In the genomic region with DNA sequence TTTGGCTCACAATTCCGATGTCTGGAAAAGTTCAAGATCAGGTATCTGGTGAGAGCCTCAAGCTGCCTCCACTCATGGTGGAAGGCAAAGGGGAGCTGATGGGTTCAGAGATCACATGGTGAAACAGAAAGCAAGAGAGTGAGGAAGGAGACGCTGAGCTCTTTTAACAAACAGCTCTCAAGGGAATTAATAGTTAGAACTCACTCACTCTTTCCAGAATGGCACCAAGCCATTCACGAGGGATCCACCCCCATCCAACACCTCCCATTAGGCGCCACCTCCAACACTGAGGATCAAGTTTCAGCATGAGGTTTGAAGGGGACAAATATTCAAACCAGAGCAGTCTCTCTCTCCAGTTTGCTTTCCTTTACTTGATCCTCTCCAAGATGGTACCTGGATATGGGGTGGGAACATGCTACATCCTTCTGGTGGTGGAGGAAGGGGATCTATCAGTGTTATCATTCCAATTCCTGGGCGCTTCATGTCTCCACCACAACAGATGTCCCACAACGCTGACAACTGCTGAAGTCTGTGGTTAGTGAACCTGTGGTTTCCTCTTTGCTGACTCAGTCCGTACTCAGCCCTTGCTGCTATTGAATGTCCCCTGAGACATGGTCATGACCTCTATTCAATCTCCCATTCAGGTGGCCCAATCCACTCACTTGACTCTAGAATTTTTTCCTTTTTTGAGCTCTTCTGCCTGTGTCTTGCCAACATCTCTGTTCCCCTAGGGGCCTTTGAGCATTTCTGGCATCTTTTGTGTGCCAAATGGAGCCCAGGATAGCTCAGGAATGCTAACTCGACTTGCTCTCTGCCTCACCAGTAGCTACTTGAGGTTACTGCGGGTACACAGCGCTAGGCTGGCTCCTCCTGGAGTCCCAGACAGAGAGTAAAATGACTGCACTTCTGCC, we compare ENCODE assay signal across 7 cellular contexts.
A peak's percentile ranks its signal among the peaks of the same experiment; 100 is the strongest.
DNase-seq lines count a peak whose midpoint lies in the region; ATAC-seq and TF ChIP-seq lines count a peak whose summit lies in the region.

No MANE protein-coding gene starts in this region.

- H3K4me3 Mint-ChIP-seq in chondrocyte (ENCODE audit: unreplicated experiment), result no peak overlapping the region

- DNase-seq in GM13976 (ENCODE audit: low spot score), result peak; percentile 56
- peak; percentile 67 for DNase-seq in HT1080 (ENCODE audit: low read depth)
- peak; percentile 53 for DNase-seq in SKM-1 treated with dmso at 0.1 percent for 144 hours (lab: John Stamatoyannopoulos, UW; ENCODE audit: unreplicated experiment)
- DNase-seq in cardiac fibroblast (ENCODE audit: low read depth in 2 of 2), result peak; percentile 12 to 72
- peak; percentile 10 for DNase-seq in stimulated activated CD4-positive, alpha-beta T cell treated with anti-CD3 and anti-CD28 coated beads, Interleukin-4, amount 100 ng/mL, for 1 hour
- no peak for DNase-seq in chondrocyte (ENCODE audit: low spot score)

- in situ Hi-C loops in GM13976 (cut with MboI; ENCODE audit: low sequenced_read_pairs, unreplicated experiment), result no loop called here

- H3K9me3 Mint-ChIP-seq in chondrocyte (ENCODE audit: low read depth), result peaks cover 9% of the 10 kb centered on the region

- peaks cover 4% of the 10 kb centered on the region for H3K27me3 Mint-ChIP-seq in chondrocyte (ENCODE audit: low read depth)

- H3K36me3 Mint-ChIP-seq in chondrocyte (ENCODE audit: low read depth), result no peaks in the 10 kb centered on the region

- H3K27ac Mint-ChIP-seq in chondrocyte (ENCODE audit: unreplicated experiment), result no peak overlapping the region

- peaks cover 9% of the 10 kb centered on the region for H3K4me1 Mint-ChIP-seq in chondrocyte (ENCODE audit: low read depth)

- TF ChIP-seq CTCF in GM13976 (IDR thresholded peaks at IDR 0.05; ENCODE audit: borderline replicate concordance, control extremely low read depth, extremely low read depth, insufficient read depth, missing control alignments) (no peak), cardiac fibroblast (IDR thresholded peaks at IDR 0.05; ENCODE audit: low read depth, low read length) (no peak), chondrocyte (IDR thresholded peaks at IDR 0.05) (no peak)

- no peak overlapping the region for H3K4me3 ChIP-seq in cardiac fibroblast (replicated peaks in 1 of 2; ENCODE audit: low read depth in 2 of 2, low read length in 2 of 2)

- ATAC-seq in GM21717 (IDR thresholded peaks at IDR 0.05; ENCODE audit: unreplicated experiment), result peak; percentile 98
